ENCODE assay signal across 8 cellular contexts in the genomic region with DNA sequence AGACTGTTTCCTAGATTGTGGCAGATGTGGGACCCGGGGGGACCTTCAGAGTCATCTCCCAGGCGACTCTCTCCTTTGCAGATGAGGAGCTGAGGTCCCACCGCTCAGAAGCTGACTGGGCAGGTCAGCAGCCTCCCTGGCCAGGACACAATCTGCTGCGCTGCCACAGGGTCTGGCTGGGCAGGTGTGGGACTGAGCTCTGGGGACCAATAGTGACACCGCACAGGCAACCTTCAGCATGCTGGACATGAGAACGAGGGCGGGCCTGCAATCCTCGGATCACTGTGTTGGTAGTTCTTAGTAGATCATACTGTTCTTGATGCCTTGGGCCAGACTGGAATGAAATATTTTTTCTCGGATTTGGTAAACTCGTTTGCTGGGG. TPM values are rescaled to one million over a fixed set of nuclear protein-coding genes. Genes with fewer than 3 reads are reported as not detected.
DNase-seq lines count a peak whose midpoint lies in the region; ATAC-seq, FAIRE-seq and TF ChIP-seq lines count a peak whose summit lies in the region.

No MANE protein-coding gene starts in this region.

- H3K4me3 ChIP-seq in PC-3 (ENCODE audit: low read length) (peak overlapping the region; percentile 64), endothelial cell of umbilical vein (replicated peaks in 1 of 3; ENCODE audit: insufficient read depth in 1 of 3, low read depth in 1 of 3, low read length in 3 of 3) (no peak overlapping the region), subcutaneous abdominal adipose tissue (ENCODE audit: low read depth in 1 of 5, low read length in 5 of 5) (peak overlapping the region; percentile 36 to 59 (median 46))

- no peaks in the 10 kb centered on the region for H4K20me1 ChIP-seq in PC-3 (ENCODE audit: low read length)
- H4K20me1 ChIP-seq in endothelial cell of umbilical vein (replicated peaks; ENCODE audit: control insufficient read depth, extremely low read depth, insufficient read depth, low read length), result no peaks in the 10 kb centered on the region

- H3K9me3 ChIP-seq in PC-3 (ENCODE audit: low read length), result no peaks in the 10 kb centered on the region
- no peaks in the 10 kb centered on the region for H3K9me3 ChIP-seq in endothelial cell of umbilical vein (replicated peaks; ENCODE audit: control insufficient read depth, insufficient read depth, low read length)
- H3K9me3 ChIP-seq in subcutaneous abdominal adipose tissue (ENCODE audit: control insufficient read depth in 5 of 5, low read length in 5 of 5), result peaks cover 0 to 12% (median 8%) of the 10 kb centered on the region in 5 donors

- POLR2A ChIA-PET in PC-3 (lab: Charles Lee; ENCODE audit: unreplicated experiment) (interaction anchor here (0.6 kb wide), 1 partner anchor 601 kb away, joined by 3 read pairs; no protein-coding TSS in a partner anchor), endothelial cell of umbilical vein (lab: Charles Lee) (interaction anchor here (1.4 to 1.5 kb wide), 2 partner anchors 12 to 57 kb away, joined by 3 to 6 read pairs; no protein-coding TSS in a partner anchor)

- TF ChIP-seq POLR2A in endothelial cell of umbilical vein (IDR thresholded peaks at IDR 0.05; ENCODE audit: low read depth, low read length), result no peak

- peaks cover 22% of the 10 kb centered on the region for H3K4me1 ChIP-seq in PC-3 (ENCODE audit: insufficient read depth, low read length)
- H3K4me1 ChIP-seq in endothelial cell of umbilical vein (ENCODE audit: control insufficient read depth, extremely low read depth, insufficient read depth, low read length), result peaks cover 22% of the 10 kb centered on the region
- peaks cover 6 to 43% (median 30%) of the 10 kb centered on the region in 5 donors for H3K4me1 ChIP-seq in subcutaneous abdominal adipose tissue (ENCODE audit: control insufficient read depth in 5 of 5, insufficient read depth in 5 of 5, low read length in 5 of 5)

- DNase-seq in PC-3 (no peak), endothelial cell of umbilical vein (ENCODE audit: low read depth, low spot score) (no peak), medulla oblongata (ENCODE audit: extremely low spot score) (peak; percentile 16), superior temporal gyrus (ENCODE audit: extremely low spot score) (no peak), SKM-1 (lab: John Stamatoyannopoulos, UW; ENCODE audit: unreplicated experiment) (no peak), HPDE6-E6E7 (ENCODE audit: extremely low spot score) (no peak)

- H3K4me2 ChIP-seq in PC-3 (ENCODE audit: low read length) (peak overlapping the region; percentile 97), endothelial cell of umbilical vein (ENCODE audit: insufficient read depth, low read length) (no peak overlapping the region)

- H3K27ac ChIP-seq in PC-3 (ENCODE audit: low read length), result peak overlapping the region; percentile 70
- H3K27ac ChIP-seq in endothelial cell of umbilical vein (ENCODE audit: insufficient read depth, low read depth, low read length), result peak overlapping the region; percentile 34
- peak overlapping the region; percentile 90 for H3K27ac ChIP-seq in subcutaneous abdominal adipose tissue (ENCODE audit: low read depth, low read length)

- no peaks in the 10 kb centered on the region for H3K27me3 ChIP-seq in PC-3 (ENCODE audit: low read length)
- no peaks in the 10 kb centered on the region for H3K27me3 ChIP-seq in endothelial cell of umbilical vein (ENCODE audit: control insufficient read depth in 2 of 2, insufficient read depth in 2 of 2, low read length in 2 of 2)
- H3K27me3 ChIP-seq in subcutaneous abdominal adipose tissue (ENCODE audit: control insufficient read depth in 5 of 5, insufficient read depth in 4 of 5, low read length in 5 of 5), result no peaks in the 10 kb centered on the region

- ATAC-seq in PC-3 (peak; percentile 29), GM21825 (IDR thresholded peaks at IDR 0.05; ENCODE audit: unreplicated experiment) (no peak)

- no peaks in the 10 kb centered on the region for H3K9me2 ChIP-seq in PC-3 (replicated peaks; ENCODE audit: low read length)

- peak; percentile 15 for FAIRE-seq in endothelial cell of umbilical vein (lab: Jason Lieb, UNC)

- no peak for TF ChIP-seq CTCF in PC-3 (conservative IDR thresholded peaks at IDR 0.05; ENCODE audit: low read depth, low read length)
- no peak for TF ChIP-seq CTCF in endothelial cell of umbilical vein (IDR thresholded peaks at IDR 0.05; ENCODE audit: extremely low read depth in 1 of 2, insufficient read depth in 1 of 2, low read depth in 1 of 2, low read length in 2 of 2)

- H3K9me1 ChIP-seq in endothelial cell of umbilical vein (replicated peaks; ENCODE audit: control insufficient read depth, extremely low read depth, insufficient read depth, low read length), result no peaks in the 10 kb centered on the region

- intact Hi-C loops in PC-3 (cut with micrococcal nuclease), result loop anchor here (1.0 to 10.0 kb wide), 2 partner anchors 58 to 294 kb away; no protein-coding TSS in a partner anchor
- intact Hi-C loops in endothelial cell of umbilical vein (cut with micrococcal nuclease), result loop anchor here (1.0 to 5.0 kb wide), 3 partner anchors 12 to 298 kb away; no protein-coding TSS in a partner anchor

- BruUV-seq in PC-3 (replicated peaks; lab: Mats Ljungman, UMichigan) (TSS peak; percentile 85), endothelial cell of umbilical vein (replicated peaks; lab: Mats Ljungman, UMichigan) (TSS peak; percentile 88)

- H3K79me2 ChIP-seq in PC-3 (ENCODE audit: low read length) (no peaks in the 10 kb centered on the region), endothelial cell of umbilical vein (ENCODE audit: control insufficient read depth, insufficient read depth, low read length) (no peaks in the 10 kb centered on the region)

- H2AFZ ChIP-seq in PC-3 (ENCODE audit: low read length), result peak overlapping the region; percentile 67
- no peak overlapping the region for H2AFZ ChIP-seq in endothelial cell of umbilical vein (ENCODE audit: low read depth, low read length)

- H3K9ac ChIP-seq in PC-3 (ENCODE audit: low read length) (no peak overlapping the region), endothelial cell of umbilical vein (replicated peaks; ENCODE audit: extremely low read depth, insufficient read depth, low read length) (peak overlapping the region; percentile 12), subcutaneous abdominal adipose tissue (ENCODE audit: low read length in 5 of 5) (peak overlapping the region in 4 of 5 donors; percentile 8 to 65 (median 35))

- no peaks in the 10 kb centered on the region for H3F3A ChIP-seq in PC-3 (ENCODE audit: low read length, unreplicated experiment)

- peaks cover 8% of the 10 kb centered on the region for H3K36me3 ChIP-seq in PC-3 (ENCODE audit: low read depth, low read length)
- peaks cover 3 to 8% of the 10 kb centered on the region in 2 experiments for H3K36me3 ChIP-seq in endothelial cell of umbilical vein (ENCODE audit: control insufficient read depth in 2 of 2, extremely low read depth in 1 of 2, insufficient read depth in 2 of 2, low read length in 2 of 2)
- H3K36me3 ChIP-seq in subcutaneous abdominal adipose tissue (ENCODE audit: control insufficient read depth in 5 of 5, insufficient read depth in 5 of 5, low read length in 5 of 5), result peaks cover 0 to 11% (median 8%) of the 10 kb centered on the region in 5 donors

- CTCF ChIA-PET in PC-3 (lab: Charles Lee), result interaction anchor here (0.6 to 1.3 kb wide), 2 partner anchors 47 to 138 kb away, joined by 3 to 6 read pairs; no protein-coding TSS in a partner anchor
- CTCF ChIA-PET in endothelial cell of umbilical vein (lab: Charles Lee), result interaction anchor here (0.7 to 3.1 kb wide), 12 partner anchors 10 to 322 kb away, joined by 3 to 38 read pairs (median 3); a partner anchor contains a TSS

- dilution Hi-C loops in endothelial cell of umbilical vein (cut with MboI; ENCODE audit: extremely low pct_ligation_motif_present, low sequenced_read_pairs), result no loop called here

TF ChIP-seq in endothelial cell of umbilical vein, 7 proteins besides CTCF, POLR2A, EP300 and RAD21:
- TF ChIP-seq MYC (IDR thresholded peaks at IDR 0.05; ENCODE audit: low read depth, low read length), result no peak
- TF ChIP-seq POLR2AphosphoS5 (IDR thresholded peaks at IDR 0.05; ENCODE audit: insufficient read depth, low read depth, low read length), result peak; percentile 9

RNA-seq across cellular contexts. Expression of a gene that starts 20.5 kb away (rescaled TPM):
- 0.11 TPM in 1 of 2 replicates, not detected in the other for total RNA-seq in PC-3 (2014; rRNA removed)
- not detected in 2 replicates for total RNA-seq in endothelial cell of umbilical vein
- not detected in 2 replicates for polyA plus RNA-seq in endothelial cell of umbilical vein
- polyA plus RNA-seq in endothelial cell of umbilical vein (2011; cell fraction: cytosol; rRNA removed), result not detected in 2 replicates
- not detected in 2 replicates for polyA plus RNA-seq in endothelial cell of umbilical vein (2011; cell fraction: nucleus; rRNA removed)
- not detected in 2 replicates for polyA plus RNA-seq in endothelial cell of umbilical vein (2012)
- polyA minus RNA-seq in endothelial cell of umbilical vein, result not detected in 2 replicates
- polyA minus RNA-seq in endothelial cell of umbilical vein (2011; cell fraction: cytosol; rRNA and poly(A)+ RNA removed), result not detected
- polyA minus RNA-seq in endothelial cell of umbilical vein (2011; cell fraction: nucleus; rRNA and poly(A)+ RNA removed), result not detected in 2 replicates

RNA-seq across cellular contexts. Expression of a gene that starts 50.6 kb away (rescaled TPM):
- not detected in 2 replicates for total RNA-seq in PC-3 (2014; rRNA removed)
- total RNA-seq in endothelial cell of umbilical vein, result not detected in 2 replicates
- polyA plus RNA-seq in endothelial cell of umbilical vein, result not detected in 2 replicates
- not detected in 2 replicates for polyA plus RNA-seq in endothelial cell of umbilical vein (2011; cell fraction: cytosol; rRNA removed)
- polyA plus RNA-seq in endothelial cell of umbilical vein (2011; cell fraction: nucleus; rRNA removed), result not detected in 2 replicates
- polyA plus RNA-seq in endothelial cell of umbilical vein (2012), result 0.12 and 0.30 TPM in 2 replicates
- polyA minus RNA-seq in endothelial cell of umbilical vein, result not detected in 2 replicates
- polyA minus RNA-seq in endothelial cell of umbilical vein (2011; cell fraction: cytosol; rRNA and poly(A)+ RNA removed), result not detected
- not detected in 2 replicates for polyA minus RNA-seq in endothelial cell of umbilical vein (2011; cell fraction: nucleus; rRNA and poly(A)+ RNA removed)

RNA-seq across cellular contexts. Expression of a gene that starts 59.2 kb away (rescaled TPM):
- 87.0 and 99.3 TPM in 2 replicates for total RNA-seq in PC-3 (2014; rRNA removed)
- total RNA-seq in endothelial cell of umbilical vein, result 108 and 109 TPM in 2 replicates
- 55.1 and 59.4 TPM in 2 replicates for polyA plus RNA-seq in endothelial cell of umbilical vein
- 60.8 and 63.4 TPM in 2 replicates for polyA plus RNA-seq in endothelial cell of umbilical vein (2011; cell fraction: cytosol; rRNA removed)
- 30.2 and 44.3 TPM in 2 replicates for polyA plus RNA-seq in endothelial cell of umbilical vein (2011; cell fraction: nucleus; rRNA removed)
- polyA plus RNA-seq in endothelial cell of umbilical vein (2012), result 81.9 and 118 TPM in 2 replicates
- 18.4 and 21.0 TPM in 2 replicates for polyA minus RNA-seq in endothelial cell of umbilical vein
- 36.5 TPM for polyA minus RNA-seq in endothelial cell of umbilical vein (2011; cell fraction: cytosol; rRNA and poly(A)+ RNA removed)
- 20.8 and 28.3 TPM in 2 replicates for polyA minus RNA-seq in endothelial cell of umbilical vein (2011; cell fraction: nucleus; rRNA and poly(A)+ RNA removed)

Comparison
In these comparisons a context has a peak if more than half of its experiments do, and no peak if none do; other contexts are left out.
1. H3K27ac ChIP-seq: peak in every context shown above with its lines; median percentile 90 in subcutaneous abdominal adipose tissue; 70 in PC-3; 34 in endothelial cell of umbilical vein.
2. H3K4me3 ChIP-seq: peak in PC-3 (single experiment) and subcutaneous abdominal adipose tissue (5 of 5); none in endothelial cell of umbilical vein (0 of 3).